In genomic region chr5:11181940-11182339, GRCh38 we compare ENCODE assay signal across 17 cellular contexts.
A peak's percentile ranks its signal among the peaks of the same experiment; 100 is the strongest.
DNase-seq lines count a peak whose midpoint lies in the region; ATAC-seq and TF ChIP-seq lines count a peak whose summit lies in the region.
"Had no signal": no experiment of that assay in that cellular context is flagged by ENCODE, and none has a peak within 500 bp of the region (broad histone marks: within the 10 kb centered on the region; RNA-seq: fewer than 3 reads in every experiment).

No MANE protein-coding gene starts in this region.

- no peak overlapping the region for H3K18ac ChIP-seq in IMR-90 (ENCODE audit: low read depth, low read length)

- H3K27me3 Mint-ChIP-seq in brain = peaks cover 3% of the 10 kb centered on the region
- peaks cover 0 to 12% (median 4%) of the 10 kb centered on the region in 5 donors for H3K27me3 Mint-ChIP-seq in naive thymus-derived CD4-positive, alpha-beta T cell

- no peak overlapping the region for H2AK9ac ChIP-seq in IMR-90 (replicated peaks; ENCODE audit: low read depth, low read length, poor library complexity)

- H3K4me3 ChIP-seq in IMR-90 (ENCODE audit: insufficient read depth, low read depth, low read length) (no peak overlapping the region), upper lobe of right lung (no peak overlapping the region), gastroesophageal sphincter (no peak overlapping the region)
- H3K4me3 ChIP-seq in naive thymus-derived CD4-positive, alpha-beta T cell (ENCODE audit: low read length) = no peak overlapping the region
- H3K4me3 ChIP-seq: BLaER1, Peyer's patch, SJCRH30 had no signal

- no peak overlapping the region for H3K4me3 Mint-ChIP-seq in brain
- no peak overlapping the region for H3K4me3 Mint-ChIP-seq in naive thymus-derived CD4-positive, alpha-beta T cell
- H3K4me3 Mint-ChIP-seq: CD4-positive, alpha-beta T cell had no signal

- CTCF ChIA-PET in IMR-90 (lab: Yijun Ruan, JAX) = interaction anchor here (0.7 kb wide), 1 partner anchor 525 kb away, joined by 3 read pairs; no protein-coding TSS in a partner anchor
- CTCF ChIA-PET in naive thymus-derived CD4-positive, alpha-beta T cell (lab: Charles Lee) = no interaction called here

- H3K36me3 Mint-ChIP-seq in brain = no peaks in the 10 kb centered on the region
- H3K36me3 Mint-ChIP-seq in naive thymus-derived CD4-positive, alpha-beta T cell = no peaks in the 10 kb centered on the region

- H3K27ac Mint-ChIP-seq in brain = peak overlapping the region in 4 of 5 experiments; percentile 31 to 85 (median 74)
- H3K27ac Mint-ChIP-seq in naive thymus-derived CD4-positive, alpha-beta T cell = no peak overlapping the region
- H3K27ac Mint-ChIP-seq: CD4-positive, alpha-beta T cell had no signal

- H3K4me2 ChIP-seq in IMR-90 (ENCODE audit: low read depth, low read length) = no peak overlapping the region

- H3K27me3 ChIP-seq in IMR-90 (ENCODE audit: control insufficient read depth, insufficient read depth, low read length) (no peaks in the 10 kb centered on the region), upper lobe of right lung (no peaks in the 10 kb centered on the region), gastroesophageal sphincter (no peaks in the 10 kb centered on the region)
- no peaks in the 10 kb centered on the region for H3K27me3 ChIP-seq in naive thymus-derived CD4-positive, alpha-beta T cell (ENCODE audit: control insufficient read depth in 2 of 2, insufficient read depth in 2 of 2, low read length in 2 of 2)
- H3K27me3 ChIP-seq: BLaER1, Peyer's patch, SJCRH30 had no signal

- no peaks in the 10 kb centered on the region for H3K9me3 Mint-ChIP-seq in brain
- peaks cover 0 to 5% (median 0%) of the 10 kb centered on the region in 11 donors for H3K9me3 Mint-ChIP-seq in naive thymus-derived CD4-positive, alpha-beta T cell
- H3K9me3 Mint-ChIP-seq: CD4-positive, alpha-beta T cell had no signal

- H3K36me3 ChIP-seq in IMR-90 (ENCODE audit: control insufficient read depth, insufficient read depth, low read length) (no peaks in the 10 kb centered on the region), upper lobe of right lung (no peaks in the 10 kb centered on the region), gastroesophageal sphincter (no peaks in the 10 kb centered on the region)
- H3K36me3 ChIP-seq in naive thymus-derived CD4-positive, alpha-beta T cell (ENCODE audit: control insufficient read depth in 2 of 3, insufficient read depth in 3 of 3, low read length in 3 of 3) = no peaks in the 10 kb centered on the region
- H3K36me3 ChIP-seq: BLaER1, Peyer's patch, SJCRH30 had no signal

- H3K79me1 ChIP-seq in IMR-90 (ENCODE audit: low read depth in 1 of 2, low read length in 2 of 2) = no peaks in the 10 kb centered on the region

- intact Hi-C loops in IMR-90 (cut with micrococcal nuclease) = loop anchor here (1.0 to 2.0 kb wide), 4 partner anchors 319 to 730 kb away; no protein-coding TSS in a partner anchor
- intact Hi-C loops in naive thymus-derived CD4-positive, alpha-beta T cell (cut with micrococcal nuclease) = loop anchor here in 1 of 2 donors (5.0 kb wide), 1 partner anchor 730 kb away; no protein-coding TSS in a partner anchor
- intact Hi-C loops in upper lobe of right lung (cut with DNase I) = no loop called here

- H3K27ac ChIP-seq in IMR-90 (ENCODE audit: insufficient read depth, low read length) = no peak overlapping the region
- H3K27ac ChIP-seq in naive thymus-derived CD4-positive, alpha-beta T cell (ENCODE audit: low read depth, low read length) = no peak overlapping the region
- H3K27ac ChIP-seq in upper lobe of right lung = no peak overlapping the region
- H3K27ac ChIP-seq in gastroesophageal sphincter = no peak overlapping the region
- H3K27ac ChIP-seq: Peyer's patch, SJCRH30 had no signal

- H4K5ac ChIP-seq in IMR-90 (ENCODE audit: low read depth, low read length) = no peak overlapping the region

- no peak for TF ChIP-seq POLR2A in IMR-90 (IDR thresholded peaks at IDR 0.05; ENCODE audit: low read depth, low read length)
- no peak for TF ChIP-seq POLR2A in gastroesophageal sphincter (IDR thresholded peaks at IDR 0.05)

- POLR2A ChIA-PET in IMR-90 (lab: Charles Lee; ENCODE audit: unreplicated experiment) = no interaction called here
- POLR2A ChIA-PET in naive thymus-derived CD4-positive, alpha-beta T cell (lab: Charles Lee) = no interaction called here

- H3K4me1 Mint-ChIP-seq in brain = peaks cover 33% of the 10 kb centered on the region
- no peaks in the 10 kb centered on the region for H3K4me1 Mint-ChIP-seq in naive thymus-derived CD4-positive, alpha-beta T cell

- H3K9me1 ChIP-seq in IMR-90 (ENCODE audit: insufficient read depth, low read length) = no peaks in the 10 kb centered on the region

- no peak for TF ChIP-seq RAD21 in IMR-90 (IDR thresholded peaks at IDR 0.05; ENCODE audit: low read length)

- H3K23ac ChIP-seq in IMR-90 (ENCODE audit: low read depth, low read length) = no peak overlapping the region

- H3K14ac ChIP-seq in IMR-90 (replicated peaks; ENCODE audit: low read depth, low read length) = no peak overlapping the region

- no peak overlapping the region for H3K9ac ChIP-seq in IMR-90 (ENCODE audit: low read depth, low read length)
- H3K9ac ChIP-seq: BLaER1 had no signal

- H4K20me1 ChIP-seq in IMR-90 (ENCODE audit: insufficient read depth, low read length) = no peaks in the 10 kb centered on the region
- H4K20me1 ChIP-seq: BLaER1 had no signal

- no peak overlapping the region for H2BK15ac ChIP-seq in IMR-90 (ENCODE audit: low read depth, low read length)

- no peak overlapping the region for H2AFZ ChIP-seq in IMR-90 (replicated peaks; ENCODE audit: low read length, poor library complexity)

- no peak overlapping the region for H3K56ac ChIP-seq in IMR-90 (ENCODE audit: extremely low read depth, insufficient read depth, low read length)

- no peak overlapping the region for H2BK20ac ChIP-seq in IMR-90 (ENCODE audit: low read depth, low read length)

- peak overlapping the region; percentile 85 for H2BK5ac ChIP-seq in IMR-90 (ENCODE audit: low read depth, low read length, poor library complexity, severe bottlenecking)

- no peak for ATAC-seq in IMR-90 (ENCODE audit: low read depth)
- ATAC-seq in naive thymus-derived CD4-positive, alpha-beta T cell = peak; percentile 24
- peak; percentile 38 for ATAC-seq in upper lobe of right lung
- ATAC-seq in gastroesophageal sphincter = no peak

- DNase-seq in IMR-90 (no peak), upper lobe of right lung (no peak), NCI-H2107 treated with DMSO at 0.1 percent for 48 hours (lab: John Stamatoyannopoulos, UW; ENCODE audit: unreplicated experiment) (no peak), EL (no peak), glomerular visceral epithelial cell (ENCODE audit: extremely low spot score) (no peak)
- no peak for DNase-seq in naive thymus-derived CD4-positive, alpha-beta T cell
- DNase-seq: CD4-positive, alpha-beta T cell; DMS79; NCI-H1092; NCI-H1436; NCI-H226; NK-92 treated with Interleukin-12 subunit alpha and Interleukin-12 subunit beta, amount 100 ng/mL, for 24 hours; Peyer's patch had no signal

- H3K4me1 ChIP-seq in IMR-90 (ENCODE audit: control insufficient read depth, insufficient read depth, low read length) (no peaks in the 10 kb centered on the region), upper lobe of right lung (no peaks in the 10 kb centered on the region), gastroesophageal sphincter (no peaks in the 10 kb centered on the region)
- no peaks in the 10 kb centered on the region for H3K4me1 ChIP-seq in naive thymus-derived CD4-positive, alpha-beta T cell (ENCODE audit: control insufficient read depth in 2 of 2, insufficient read depth in 2 of 2, low read length in 2 of 2)
- H3K4me1 ChIP-seq: Peyer's patch, SJCRH30 had no signal

- H3K4ac ChIP-seq in IMR-90 (ENCODE audit: low read depth, low read length) = no peak overlapping the region

- in situ Hi-C loops in IMR-90 (cut with MboI; ENCODE audit: low sequenced_read_pairs) = loop anchor here (10.0 kb wide), 2 partner anchors 487 to 727 kb away; no protein-coding TSS in a partner anchor

- WGBS in IMR-90 (ENCODE audit: extremely low coverage in 2 of 2, insufficient read length in 1 of 2), 2 experiments = 70% methylated on average over 2 of the region's 5 CpGs; no CpG with 5 or more reads in 1 of the 2 experiments
- 81% methylated on average over 4 to 5 of the region's 5 CpGs for WGBS in gastroesophageal sphincter (ENCODE audit: low coverage in 1 of 2), 2 donors

- BruUV-seq in IMR-90 (replicated peaks; lab: Mats Ljungman, UMichigan) = no TSS peak

- dilution Hi-C loops in IMR-90 (cut with HindIII; ENCODE audit: low sequenced_read_pairs, unreplicated experiment) = no loop called here

- H3K9me3 ChIP-seq in IMR-90 (ENCODE audit: control insufficient read depth, insufficient read depth, low read length) (no peaks in the 10 kb centered on the region), upper lobe of right lung (no peaks in the 10 kb centered on the region), gastroesophageal sphincter (no peaks in the 10 kb centered on the region)
- H3K9me3 ChIP-seq in naive thymus-derived CD4-positive, alpha-beta T cell (ENCODE audit: control insufficient read depth in 2 of 3, low read length in 3 of 3) = no peaks in the 10 kb centered on the region
- H3K9me3 ChIP-seq: Peyer's patch, SJCRH30 had no signal

- TF ChIP-seq CTCF in IMR-90 (conservative IDR thresholded peaks at IDR 0.05; ENCODE audit: low read depth, low read length) (no peak), brain (conservative IDR thresholded peaks at IDR 0.05) (no peak), upper lobe of right lung (IDR thresholded peaks at IDR 0.05) (no peak), gastroesophageal sphincter (IDR thresholded peaks at IDR 0.05) (no peak)

- no peak overlapping the region for H4K91ac ChIP-seq in IMR-90 (ENCODE audit: insufficient read depth, low read depth, low read length)

- H2AK5ac ChIP-seq in IMR-90 (ENCODE audit: low read depth, low read length) = no peak overlapping the region

- no peak for TF ChIP-seq EP300 in gastroesophageal sphincter (IDR thresholded peaks at IDR 0.05)

- H2BK120ac ChIP-seq in IMR-90 (ENCODE audit: low read depth, low read length) = no peak overlapping the region

- H4K8ac ChIP-seq in IMR-90 (ENCODE audit: low read depth in 2 of 2, low read length in 2 of 2) = no peak overlapping the region

TF ChIP-seq in IMR-90, 13 proteins besides CTCF, POLR2A, EP300 and RAD21 (continues in another document):
- TF ChIP-seq NFE2L2 (IDR thresholded peaks at IDR 0.05; ENCODE audit: low read depth, low read length) (no peak), CEBPB (IDR thresholded peaks at IDR 0.05; ENCODE audit: low read depth, low read length) (no peak), MAZ (IDR thresholded peaks at IDR 0.05; ENCODE audit: borderline replicate concordance, low read depth, low read length) (no peak), RCOR1 (IDR thresholded peaks at IDR 0.05; ENCODE audit: insufficient replicate concordance, low read length) (no peak), CHD1 (IDR thresholded peaks at IDR 0.05; ENCODE audit: low read depth, low read length) (no peak), MAFK (IDR thresholded peaks at IDR 0.05; ENCODE audit: low read depth, low read length) (no peak)

Comparison
In these comparisons a context has a peak if more than half of its experiments do, and no peak if none do; other contexts are left out.
1. ATAC-seq: peak in naive thymus-derived CD4-positive, alpha-beta T cell (single experiment) and upper lobe of right lung (single experiment); none in IMR-90 (single experiment) and gastroesophageal sphincter (single experiment).
2. H3K27ac Mint-ChIP-seq: peak in brain (4 of 5); none in naive thymus-derived CD4-positive, alpha-beta T cell (0 of 9).